In genomic region chr12:4518106-4518728, GRCh38 we compare ENCODE assay signal across 1 cellular context.
TF ChIP-seq lines count a peak whose summit lies in the region.

No MANE protein-coding gene starts in this region.

TF ChIP-seq in HEK293, 187 proteins besides CTCF, POLR2A, EP300 and RAD21 (continued from another document):
- peak; percentile 54; the same call in 1 of the 2 replicates for TF ChIP-seq HIC1 (tag by site-specific recombination; IDR thresholded peaks at IDR 0.05)
- no peak for TF ChIP-seq ZNF16 (tag by site-specific recombination; IDR thresholded peaks at IDR 0.05; ENCODE audit: low read depth)
- TF ChIP-seq ZNF510 (tag by site-specific recombination; IDR thresholded peaks at IDR 0.05; ENCODE audit: insufficient replicate concordance), result no peak
- no peak for TF ChIP-seq ZNF521 (tag by site-specific recombination; IDR thresholded peaks at IDR 0.05)
- 0 out of 2 replicates have a peak, but pooled peaks have one; percentile 37 for TF ChIP-seq OSR2 (tag by site-specific recombination; IDR thresholded peaks at IDR 0.05)
- TF ChIP-seq ZNF362 (tag by site-specific recombination; IDR thresholded peaks at IDR 0.05), result peak; percentile 92
